Comparison of ENCODE assay signal across 2 cellular contexts in genomic region chr5:181198106-181198685, GRCh38.
A peak's percentile ranks its signal among the peaks of the same experiment; 100 is the strongest.
TF ChIP-seq lines count a peak whose summit lies in the region.

No MANE protein-coding gene starts in this region.

TF ChIP-seq in HEK293, 187 proteins besides CTCF, POLR2A, EP300 and RAD21:
- TF ChIP-seq ZNF529 (tag by site-specific recombination; IDR thresholded peaks at IDR 0.05; ENCODE audit: insufficient replicate concordance), result no peak
- peak; percentile 38; the same call in 1 of the 2 replicates for TF ChIP-seq GLIS2 (tag by site-specific recombination; IDR thresholded peaks at IDR 0.05)
- TF ChIP-seq PATZ1 (tag by site-specific recombination; IDR thresholded peaks at IDR 0.05), result peak; percentile 48
- peak; percentile 49; the same call in 1 of the 2 replicates for TF ChIP-seq HIC1 (tag by site-specific recombination; IDR thresholded peaks at IDR 0.05)
- no peak for TF ChIP-seq ZFHX2 (tag by site-specific recombination; conservative IDR thresholded peaks at IDR 0.05)
- TF ChIP-seq ZNF404 (tag by site-specific recombination; IDR thresholded peaks at IDR 0.05), result no peak
TF ChIP-seq in HEK293: peak in this region for 3.

TF ChIP-seq in H1, 55 proteins besides CTCF, POLR2A, EP300 and RAD21:
- TF ChIP-seq GTF2F1 (IDR thresholded peaks at IDR 0.05; ENCODE audit: borderline replicate concordance, low read depth, low read length), result no peak
TF ChIP-seq in H1: peak in this region for 0.
